9 cellular contexts compared by ENCODE assay signal in the genomic region with DNA sequence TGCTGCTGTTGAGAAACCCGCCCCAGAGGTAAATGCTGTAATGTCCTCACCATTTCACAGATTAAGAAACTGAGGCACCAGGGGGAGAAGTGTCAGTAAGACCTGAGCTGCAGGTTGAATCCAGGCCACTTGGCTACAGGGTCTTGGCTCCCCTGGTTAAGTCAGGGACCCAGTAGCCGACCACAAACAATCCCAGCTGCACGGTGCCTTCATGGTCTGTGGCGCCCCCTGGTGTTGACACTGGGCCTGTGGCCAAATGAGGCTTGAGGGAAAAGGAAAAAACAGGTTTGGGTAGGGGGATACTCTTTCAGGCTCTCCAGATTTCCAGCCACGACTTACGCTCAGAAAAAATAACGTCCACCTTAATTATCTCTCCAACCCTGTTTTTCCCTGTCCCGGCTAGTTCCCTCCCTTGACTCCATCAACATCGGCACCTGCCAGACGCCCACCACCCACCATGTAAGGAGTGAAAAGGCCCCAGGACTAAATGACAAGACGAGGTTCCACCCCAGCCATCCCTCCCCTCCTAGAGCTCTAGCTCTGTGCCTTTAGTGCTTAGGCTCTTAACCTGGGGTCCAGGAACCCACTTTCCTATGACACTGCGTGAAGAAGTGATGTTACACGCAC. TPM values are rescaled to one million over a fixed set of nuclear protein-coding genes. Genes with fewer than 3 reads are reported as not detected.
DNase-seq lines count a peak whose midpoint lies in the region; ATAC-seq and TF ChIP-seq lines count a peak whose summit lies in the region.
"Had no signal": no experiment of that assay in that cellular context is flagged by ENCODE, and none has a peak within 500 bp of the region (broad histone marks: within the 10 kb centered on the region; RNA-seq: fewer than 3 reads in every experiment).

No MANE protein-coding gene starts in this region.

- DNase-seq in ELF-1 (ENCODE audit: low read depth, low spot score) (peak; percentile 85), LNCaP clone FGC (ENCODE audit: low read depth) (no peak), activated T-cell treated with anti-CD3 and anti-CD28 coated beads for 48 hours (ENCODE audit: low read depth) (peak; percentile 21), left ventricle myocardium superior (no peak), kidney glomerular epithelial cell (lab: John Stamatoyannopoulos, UW) (no peak), mucosa of gallbladder (ENCODE audit: low spot score) (no peak)
- DNase-seq in stimulated activated CD8-positive, alpha-beta memory T cell treated with anti-CD3 and anti-CD28 coated beads, Interleukin-12 subunit alpha, Interleukin-12 subunit beta, amount 100 ng/mL, for 1 hour (ENCODE audit: low read depth): peak; percentile 18

- peak; percentile 66 for ATAC-seq in left ventricle myocardium superior
- ATAC-seq in HG03442 (IDR thresholded peaks at IDR 0.05; ENCODE audit: unreplicated experiment): no peak

- peak; percentile 49 for TF ChIP-seq CTCF in LNCaP clone FGC (IDR thresholded peaks at IDR 0.05; ENCODE audit: control insufficient read depth, extremely low read depth, insufficient read depth)

- intact Hi-C loops in left ventricle myocardium superior (cut with micrococcal nuclease): loop anchor here (2.0 kb wide), 1 partner anchor 167 kb away; no protein-coding TSS in a partner anchor

- no peak overlapping the region for H3K4me3 ChIP-seq in LNCaP clone FGC (ENCODE audit: low read depth, low read length)
- H3K4me3 ChIP-seq: SK-N-MC had no signal

RNA-seq across cellular contexts. Expression of gene POLR1H, which starts 47.7 kb away (rescaled TPM):
- total RNA-seq in left ventricle myocardium superior (16.1 TPM), mucosa of gallbladder (19.5 TPM)

RNA-seq across cellular contexts. Expression of gene PPP1R11, which starts 53.6 kb away (rescaled TPM):
- total RNA-seq in left ventricle myocardium superior: 44.1 TPM
- total RNA-seq in mucosa of gallbladder: 76.9 TPM

Comparison
In these comparisons a context has a peak if more than half of its experiments do, and no peak if none do; other contexts are left out.
1. DNase-seq: peak in ELF-1 (single experiment), activated T-cell treated with anti-CD3 and anti-CD28 coated beads for 48 hours (single experiment) and stimulated activated CD8-positive, alpha-beta memory T cell treated with anti-CD3 and anti-CD28 coated beads, Interleukin-12 subunit alpha, Interleukin-12 subunit beta, amount 100 ng/mL, for 1 hour (single experiment); none in LNCaP clone FGC (single experiment), left ventricle myocardium superior (single experiment), kidney glomerular epithelial cell (single experiment) and mucosa of gallbladder (single experiment).